9 cellular contexts compared by ENCODE assay signal in genomic region chr5:160287378-160288051, GRCh38. TPM values are rescaled to one million over a fixed set of nuclear protein-coding genes. Genes with fewer than 3 reads are reported as not detected.
DNase-seq lines count a peak whose midpoint lies in the region; ATAC-seq and TF ChIP-seq lines count a peak whose summit lies in the region.
"Had no signal": no experiment of that assay in that cellular context is flagged by ENCODE, and none has a peak within 500 bp of the region (broad histone marks: within the 10 kb centered on the region; RNA-seq: fewer than 3 reads in every experiment).

No MANE protein-coding gene starts in this region.

- H3K27ac ChIP-seq in WERI-Rb-1 (peak overlapping the region; percentile 91), right atrium auricular region (peak overlapping the region; percentile 65)

- H3K36me3 ChIP-seq in HAP-1 (replicated peaks) (no peaks in the 10 kb centered on the region), WERI-Rb-1 (no peaks in the 10 kb centered on the region), right atrium auricular region (no peaks in the 10 kb centered on the region)

- peak; percentile 86 to 89 for DNase-seq in HAP-1 (ENCODE audit: low spot score in 2 of 2)
- DNase-seq in WERI-Rb-1 = peak; percentile 88
- DNase-seq in right atrium auricular region (ENCODE audit: low spot score) = peak; percentile 70
- peak; percentile 24 for DNase-seq in pulmonary artery endothelial cell (ENCODE audit: low read depth, low spot score)

- peaks cover 16% of the 10 kb centered on the region for H3K4me1 ChIP-seq in HAP-1
- H3K4me1 ChIP-seq in right atrium auricular region = peaks cover 0 to 42% of the 10 kb centered on the region in 2 donors

- H3K4me1 Mint-ChIP-seq in stimulated activated memory B cell treated with anti-CD40 and anti-IgM and Interleukin-4, amounts not matched to agents 10 μg/mL and 1 μg/mL and 100 μg/mL, for 72 hours = no peaks in the 10 kb centered on the region

- in situ Hi-C loops in HAP-1 (cut with MboI; ENCODE audit: low sequenced_read_pairs) = no loop called here

- H3K27me3 ChIP-seq in HAP-1 (ENCODE audit: low read depth) = no peaks in the 10 kb centered on the region
- H3K27me3 ChIP-seq in WERI-Rb-1 (ENCODE audit: insufficient read depth, low read depth, severe bottlenecking) = no peaks in the 10 kb centered on the region
- H3K27me3 ChIP-seq in right atrium auricular region = no peaks in the 10 kb centered on the region

- H3K36me3 Mint-ChIP-seq in stimulated activated memory B cell treated with anti-CD40 and anti-IgM and Interleukin-4, amounts not matched to agents 10 μg/mL and 1 μg/mL and 100 μg/mL, for 72 hours = no peaks in the 10 kb centered on the region
- H3K36me3 Mint-ChIP-seq: activated naive CD8-positive, alpha-beta T cell had no signal

- no peak overlapping the region for H3K4me3 Mint-ChIP-seq in stimulated activated memory B cell treated with anti-CD40 and anti-IgM and Interleukin-4, amounts not matched to agents 10 μg/mL and 1 μg/mL and 100 μg/mL, for 72 hours
- H3K4me3 Mint-ChIP-seq: activated naive CD8-positive, alpha-beta T cell had no signal

- H3K9me3 Mint-ChIP-seq in stimulated activated memory B cell treated with anti-CD40 and anti-IgM and Interleukin-4, amounts not matched to agents 10 μg/mL and 1 μg/mL and 100 μg/mL, for 72 hours = no peaks in the 10 kb centered on the region

- TF ChIP-seq CTCF in WERI-Rb-1 (IDR thresholded peaks at IDR 0.05; ENCODE audit: low read depth, low read length) (no peak), right atrium auricular region (IDR thresholded peaks at IDR 0.05) (no peak)

- H3K27me3 Mint-ChIP-seq in stimulated activated memory B cell treated with anti-CD40 and anti-IgM and Interleukin-4, amounts not matched to agents 10 μg/mL and 1 μg/mL and 100 μg/mL, for 72 hours = peaks cover 25% of the 10 kb centered on the region
- H3K27me3 Mint-ChIP-seq: activated naive CD8-positive, alpha-beta T cell had no signal

- H3K27ac Mint-ChIP-seq in stimulated activated memory B cell treated with anti-CD40 and anti-IgM and Interleukin-4, amounts not matched to agents 10 μg/mL and 1 μg/mL and 100 μg/mL, for 72 hours = no peak overlapping the region
- H3K27ac Mint-ChIP-seq: activated naive CD8-positive, alpha-beta T cell had no signal

- ATAC-seq in HG02571 (IDR thresholded peaks at IDR 0.05; ENCODE audit: unreplicated experiment) (no peak), GM19324 (IDR thresholded peaks at IDR 0.05; ENCODE audit: low FRiP score, unreplicated experiment) (no peak), GM18502 (IDR thresholded peaks at IDR 0.05; ENCODE audit: poor library complexity, unreplicated experiment) (no peak)
- ATAC-seq in stimulated activated memory B cell treated with anti-CD40 and anti-IgM and Interleukin-4, amounts not matched to agents 10 μg/mL and 1 μg/mL and 100 μg/mL, for 72 hours = no peak

- H3K4me3 ChIP-seq in HAP-1 (no peak overlapping the region), WERI-Rb-1 (ENCODE audit: low read depth, low read length) (no peak overlapping the region), right atrium auricular region (no peak overlapping the region)

- H3K9me3 ChIP-seq in HAP-1 (no peaks in the 10 kb centered on the region), WERI-Rb-1 (ENCODE audit: severe bottlenecking) (no peaks in the 10 kb centered on the region), right atrium auricular region (no peaks in the 10 kb centered on the region)

RNA-seq across cellular contexts. Expression of gene CCNJL, which starts 24.8 kb away (rescaled TPM):
- total RNA-seq in right atrium auricular region (1 to 10 TPM; 2.7 to 5.5 TPM), pulmonary artery endothelial cell (2.7 and 3.2 TPM in 2 replicates)

RNA-seq across cellular contexts. Expression of gene FABP6, which starts 58.2 kb away (rescaled TPM):
- total RNA-seq in right atrium auricular region = not detected
- total RNA-seq in pulmonary artery endothelial cell = not detected in 2 replicates

Comparison
In these comparisons a context has a peak if more than half of its experiments do, and no peak if none do; other contexts are left out.
1. DNase-seq: peak in every context shown above with its lines; median percentile 88 in WERI-Rb-1; 88 in HAP-1; 70 in right atrium auricular region; 24 in pulmonary artery endothelial cell.